In genomic region chr1:228163004-228163753, GRCh38 we compare ENCODE assay signal across 9 cellular contexts. TPM values are rescaled to one million over a fixed set of nuclear protein-coding genes. Genes with fewer than 3 reads are reported as not detected.
DNase-seq lines count a peak whose midpoint lies in the region; ATAC-seq and TF ChIP-seq lines count a peak whose summit lies in the region.
"Had no signal": no experiment of that assay in that cellular context is flagged by ENCODE, and none has a peak within 500 bp of the region (broad histone marks: within the 10 kb centered on the region; RNA-seq: fewer than 3 reads in every experiment).

No MANE protein-coding gene starts in this region.

- in situ Hi-C loops in HAP-1 (cut with MboI; ENCODE audit: low sequenced_read_pairs) = no loop called here

- H3K4me1 ChIP-seq in BLaER1 treated with 17β-estradiol and CSF1 and Interleukin-3, amounts not matched to agents 10 nM and 100 nM = peaks cover 45 to 58% (median 50%) of the 10 kb centered on the region in 10 experiments
- H3K4me1 ChIP-seq in osteoblast (ENCODE audit: insufficient read depth, low read length) (peaks cover 23% of the 10 kb centered on the region), HAP-1 (peaks cover 10% of the 10 kb centered on the region)

- no peak overlapping the region for H2AFZ ChIP-seq in osteoblast (ENCODE audit: low read length)

- H3K4me1 Mint-ChIP-seq in activated CD8-positive, alpha-beta T cell treated with anti-CD3 and anti-CD28 coated beads, Interleukin-2, amount 10 ng/mL, durations not matched to agents 7 days and 5 days (ENCODE audit: low read depth) = peaks cover 43% of the 10 kb centered on the region

- H3K4me2 ChIP-seq in BLaER1 treated with 17β-estradiol and CSF1 and Interleukin-3, amounts not matched to agents 10 nM and 100 nM = peak overlapping the region; percentile 57 to 93 (median 73)
- no peak overlapping the region for H3K4me2 ChIP-seq in osteoblast (ENCODE audit: insufficient read depth, low read length)

- H3K27me3 ChIP-seq in BLaER1 treated with 17β-estradiol and CSF1 and Interleukin-3, amounts not matched to agents 10 nM and 100 nM = no peaks in the 10 kb centered on the region
- H3K27me3 ChIP-seq in osteoblast (ENCODE audit: insufficient read depth, low read length) (peaks cover 9% of the 10 kb centered on the region), HAP-1 (ENCODE audit: low read depth) (no peaks in the 10 kb centered on the region)

- CTCF ChIA-PET in activated CD8-positive, alpha-beta T cell treated with anti-CD3 and anti-CD28 coated beads, Interleukin-2, amount 10 ng/mL, durations not matched to agents 7 days and 5 days (lab: Charles Lee) = interaction anchor here (2.7 kb wide), 1 partner anchor 33 kb away, joined by 9 read pairs; no protein-coding TSS in a partner anchor

- no peak overlapping the region for H3K4me3 ChIP-seq in BLaER1 treated with 17β-estradiol and CSF1 and Interleukin-3, amounts not matched to agents 10 nM and 100 nM
- H3K4me3 ChIP-seq in fibroblast of villous mesenchyme (ENCODE audit: low read depth, low read length) (no peak overlapping the region), osteoblast (ENCODE audit: insufficient read depth, low read length) (no peak overlapping the region), HAP-1 (no peak overlapping the region)

- POLR2A ChIA-PET in activated CD8-positive, alpha-beta T cell treated with anti-CD3 and anti-CD28 coated beads, Interleukin-2, amount 10 ng/mL, durations not matched to agents 7 days and 5 days (lab: Charles Lee) = no interaction called here

- no peak for DNase-seq in activated CD8-positive, alpha-beta T cell treated with anti-CD3 and anti-CD28 coated beads, Interleukin-2, amount 10 ng/mL, durations not matched to agents 7 days and 5 days
- DNase-seq in fibroblast of villous mesenchyme (ENCODE audit: low read depth) = peak; percentile 55
- no peak for DNase-seq in osteoblast (ENCODE audit: insufficient read length, low spot score, missing footprints)
- no peak for DNase-seq in HAP-1 (ENCODE audit: low spot score in 2 of 2)
- no peak for DNase-seq in C1 segment of cervical spinal cord (lab: John Stamatoyannopoulos, UW)
- no peak for DNase-seq in SIG-M5 treated with dmso at 0.1 percent for 504 hours (lab: John Stamatoyannopoulos, UW; ENCODE audit: unreplicated experiment)
- DNase-seq: AML-193 had no signal

- no peak overlapping the region for H3K4me3 Mint-ChIP-seq in activated CD8-positive, alpha-beta T cell treated with anti-CD3 and anti-CD28 coated beads, Interleukin-2, amount 10 ng/mL, durations not matched to agents 7 days and 5 days

- TF ChIP-seq CTCF in fibroblast of villous mesenchyme (IDR thresholded peaks at IDR 0.05; ENCODE audit: insufficient read depth, low read depth, low read length) (no peak), osteoblast (IDR thresholded peaks at IDR 0.05; ENCODE audit: extremely low read depth, low read depth, low read length) (no peak)

- H3K9ac ChIP-seq in BLaER1 treated with 17β-estradiol and CSF1 and Interleukin-3, amounts not matched to agents 10 nM and 100 nM = peak overlapping the region in 9 of 11 experiments; percentile 15 to 65 (median 41); a peak in 10 of 22 replicates

- no peaks in the 10 kb centered on the region for H3K9me3 ChIP-seq in BLaER1 treated with 17β-estradiol and CSF1 and Interleukin-3, amounts not matched to agents 10 nM and 100 nM (replicated peaks in 1 of 11)
- H3K9me3 ChIP-seq in osteoblast (ENCODE audit: low read depth, low read length) (no peaks in the 10 kb centered on the region), HAP-1 (no peaks in the 10 kb centered on the region)

- H3K36me3 Mint-ChIP-seq in activated CD8-positive, alpha-beta T cell treated with anti-CD3 and anti-CD28 coated beads, Interleukin-2, amount 10 ng/mL, durations not matched to agents 7 days and 5 days (ENCODE audit: low read depth) = no peaks in the 10 kb centered on the region

- H4K20me1 ChIP-seq in BLaER1 treated with 17β-estradiol and CSF1 and Interleukin-3, amounts not matched to agents 10 nM and 100 nM = peaks cover 0 to 20% (median 0%) of the 10 kb centered on the region in 11 experiments; a peak in 7 of 22 replicates
- H4K20me1 ChIP-seq in osteoblast (ENCODE audit: insufficient read depth, low read length) = no peaks in the 10 kb centered on the region

- H3K79me2 ChIP-seq in osteoblast (ENCODE audit: insufficient read depth, low read length) = peaks cover 8% of the 10 kb centered on the region

- no peaks in the 10 kb centered on the region for H3K9me3 Mint-ChIP-seq in activated CD8-positive, alpha-beta T cell treated with anti-CD3 and anti-CD28 coated beads, Interleukin-2, amount 10 ng/mL, durations not matched to agents 7 days and 5 days (ENCODE audit: insufficient read depth)

- H3K27ac ChIP-seq in BLaER1 treated with 17β-estradiol and CSF1 and Interleukin-3, amounts not matched to agents 10 nM and 100 nM = peak overlapping the region; percentile 39 to 100 (median 51); a peak in 19 of 22 replicates
- peak overlapping the region; percentile 24 for H3K27ac ChIP-seq in osteoblast (ENCODE audit: low read depth, low read length)

- H3K27me3 Mint-ChIP-seq in activated CD8-positive, alpha-beta T cell treated with anti-CD3 and anti-CD28 coated beads, Interleukin-2, amount 10 ng/mL, durations not matched to agents 7 days and 5 days (ENCODE audit: low read depth) = no peaks in the 10 kb centered on the region

- H3K36me3 ChIP-seq in BLaER1 treated with 17β-estradiol and CSF1 and Interleukin-3, amounts not matched to agents 10 nM and 100 nM = peaks cover 0 to 7% (median 0%) of the 10 kb centered on the region in 11 experiments; a peak in 1 of 22 replicates
- H3K36me3 ChIP-seq in osteoblast (ENCODE audit: insufficient read depth, low read length) (no peaks in the 10 kb centered on the region), HAP-1 (replicated peaks) (no peaks in the 10 kb centered on the region)

- peak overlapping the region; percentile 94 for H3K27ac Mint-ChIP-seq in activated CD8-positive, alpha-beta T cell treated with anti-CD3 and anti-CD28 coated beads, Interleukin-2, amount 10 ng/mL, durations not matched to agents 7 days and 5 days

- no peak for ATAC-seq in activated CD8-positive, alpha-beta T cell treated with anti-CD3 and anti-CD28 coated beads, Interleukin-2, amount 10 ng/mL, durations not matched to agents 7 days and 5 days
- no peak for ATAC-seq in GM21526 (IDR thresholded peaks at IDR 0.05; ENCODE audit: low FRiP score, unreplicated experiment)

RNA-seq across cellular contexts. Expression of gene IBA57, which starts 2.4 kb away (rescaled TPM):
- 1 to 10 TPM; 7.5 to 8.9 TPM for total RNA-seq in activated CD8-positive, alpha-beta T cell treated with anti-CD3 and anti-CD28 coated beads, Interleukin-2, amount 10 ng/mL, durations not matched to agents 7 days and 5 days
- 3.5 and 4.3 TPM in 2 replicates for total RNA-seq in fibroblast of villous mesenchyme
- total RNA-seq in osteoblast = 4.4 and 4.7 TPM in 2 replicates

RNA-seq across cellular contexts. Expression of gene GJC2, which starts 13.4 kb away (rescaled TPM):
- 1 to 10 TPM; 4.1 to 4.4 TPM for total RNA-seq in activated CD8-positive, alpha-beta T cell treated with anti-CD3 and anti-CD28 coated beads, Interleukin-2, amount 10 ng/mL, durations not matched to agents 7 days and 5 days
- total RNA-seq in fibroblast of villous mesenchyme = 2.6 and 3.9 TPM in 2 replicates
- 0.88 and 1.4 TPM in 2 replicates for total RNA-seq in osteoblast

RNA-seq across cellular contexts. Expression of gene GUK1, which starts 23.1 kb away (rescaled TPM):
- total RNA-seq in activated CD8-positive, alpha-beta T cell treated with anti-CD3 and anti-CD28 coated beads, Interleukin-2, amount 10 ng/mL, durations not matched to agents 7 days and 5 days = 100 to 1,000 TPM; 339 to 344 TPM
- total RNA-seq in fibroblast of villous mesenchyme (367 and 380 TPM in 2 replicates), osteoblast (253 and 278 TPM in 2 replicates)

RNA-seq across cellular contexts. Expression of gene OBSCN, which starts 44.7 kb away (rescaled TPM):
- 10 to 100 TPM; 12.3 to 14.4 TPM for total RNA-seq in activated CD8-positive, alpha-beta T cell treated with anti-CD3 and anti-CD28 coated beads, Interleukin-2, amount 10 ng/mL, durations not matched to agents 7 days and 5 days
- total RNA-seq in fibroblast of villous mesenchyme (13.0 and 14.5 TPM in 2 replicates), osteoblast (2.9 and 3.2 TPM in 2 replicates)

RNA-seq across cellular contexts. Expression of gene MRPL55, which starts 54.1 kb away (rescaled TPM):
- 10 to 100 TPM; 51.1 to 60.7 TPM for total RNA-seq in activated CD8-positive, alpha-beta T cell treated with anti-CD3 and anti-CD28 coated beads, Interleukin-2, amount 10 ng/mL, durations not matched to agents 7 days and 5 days
- total RNA-seq in fibroblast of villous mesenchyme (39.3 and 48.0 TPM in 2 replicates), osteoblast (34.5 and 51.4 TPM in 2 replicates)
